ENCODE assay signal across 8 cellular contexts in genomic region chr1:247332901-247333361, GRCh38. TPM values are rescaled to one million over a fixed set of nuclear protein-coding genes. Genes with fewer than 3 reads are reported as not detected.
A peak's percentile ranks its signal among the peaks of the same experiment; 100 is the strongest.
DNase-seq lines count a peak whose midpoint lies in the region; ATAC-seq, FAIRE-seq and TF ChIP-seq lines count a peak whose summit lies in the region.

No MANE protein-coding gene starts in this region.

- peak overlapping the region; percentile 86 to 92 for H3K4me2 ChIP-seq in H1 (ENCODE audit: insufficient read depth in 1 of 2, low read depth in 2 of 2, low read length in 2 of 2)

- H2AFZ ChIP-seq in H1 (ENCODE audit: low read length) = no peak overlapping the region

- no peak overlapping the region for H2BK12ac ChIP-seq in H1 (ENCODE audit: low read depth, low read length)

- TF ChIP-seq CTCF in Panc1 (IDR thresholded peaks at IDR 0.05) (no peak), H1 (IDR thresholded peaks at IDR 0.05; ENCODE audit: control extremely low read depth in 1 of 3, insufficient read depth in 1 of 3, low read depth in 1 of 3, low read length in 3 of 3) (no peak), omental fat pad (IDR thresholded peaks at IDR 0.05) (no peak)

- H3K56ac ChIP-seq in H1 (replicated peaks; ENCODE audit: insufficient read length, low read depth, low read length) = no peak overlapping the region

- DNase-seq in T-helper 1 cell = no peak
- DNase-seq in Panc1 (ENCODE audit: low read depth, low spot score) = no peak
- DNase-seq in H1 (ENCODE audit: low read depth in 1 of 2, low spot score in 2 of 2) = no peak
- peak; percentile 37 for DNase-seq in urothelium cell line (ENCODE audit: low spot score)
- no peak for DNase-seq in omental fat pad (ENCODE audit: low spot score)
- no peak for DNase-seq in SK-N-DZ (ENCODE audit: low spot score)

- 33% methylated on average over 13 of the region's 13 CpGs; no CpG with 5 or more reads in 1 of the 2 experiments for WGBS in H1 (ENCODE audit: extremely low coverage in 1 of 2, insufficient coverage in 1 of 2, insufficient read length in 1 of 2, insufficient replicate concordance in 2 of 2, low coverage in 1 of 2, low lambda C conversion rate in 2 of 2, missing lambda C conversion rate in 1 of 2), 2 experiments

- no peak overlapping the region for H2BK15ac ChIP-seq in H1 (ENCODE audit: low read length)

- H3K9ac ChIP-seq in H1 (replicated peaks in 1 of 4; ENCODE audit: extremely low read depth in 1 of 4, low read depth in 3 of 4, low read length in 3 of 4) = peak overlapping the region in 3 of 4 experiments; percentile 77 to 88 (median 86); a peak in 6 of 7 replicates

- no peak for TF ChIP-seq EP300 in H1 (IDR thresholded peaks at IDR 0.05; ENCODE audit: borderline replicate concordance in 1 of 2, low read depth in 2 of 2, low read length in 2 of 2)

- peaks cover 15 to 47% of the 10 kb centered on the region in 2 experiments for H4K20me1 ChIP-seq in H1 (replicated peaks in 1 of 2; ENCODE audit: control insufficient read depth in 1 of 2, insufficient read depth in 2 of 2, low read length in 2 of 2)

- peak overlapping the region; percentile 69 for H3K4me3 Mint-ChIP-seq in T-helper 1 cell treated with Interleukin-12 subunit alpha and Interleukin-12 subunit beta and Interleukin-4 antibody, amounts not matched to agents 30 μg/mL and 1 μg/mL, for 36 hours

- no peak overlapping the region for H4K8ac ChIP-seq in H1 (ENCODE audit: extremely low read depth, insufficient read depth, low read length)

- no peak overlapping the region for H2BK5ac ChIP-seq in H1 (ENCODE audit: low read depth, low read length)

- H3K27ac Mint-ChIP-seq in T-helper 1 cell treated with Interleukin-12 subunit alpha and Interleukin-12 subunit beta and Interleukin-4 antibody, amounts not matched to agents 30 μg/mL and 1 μg/mL, for 36 hours = no peak overlapping the region

- H3K18ac ChIP-seq in H1 (ENCODE audit: extremely low read depth, low read length) = no peak overlapping the region; the same call in 1 of the 2 replicates

- no peak overlapping the region for H2AK5ac ChIP-seq in H1 (ENCODE audit: low read depth, low read length)

- peak overlapping the region; percentile 65 to 91 for H3K4me3 ChIP-seq in Panc1 (ENCODE audit: low read depth in 2 of 2, low read length in 2 of 2)
- peak overlapping the region; percentile 83 to 94 (median 88) for H3K4me3 ChIP-seq in H1 (ENCODE audit: extremely low read depth in 1 of 4, insufficient read depth in 2 of 4, low read depth in 3 of 4, low read length in 4 of 4)
- peak overlapping the region; percentile 75 for H3K4me3 ChIP-seq in mononuclear cell (ENCODE audit: low read length)

- no peaks in the 10 kb centered on the region for H3K9me3 ChIP-seq in Panc1 (ENCODE audit: control insufficient read depth, insufficient read depth, low read depth, low read length)
- H3K9me3 ChIP-seq in H1 (ENCODE audit: insufficient read depth in 2 of 2, low read depth in 1 of 2, low read length in 1 of 2) = no peaks in the 10 kb centered on the region
- H3K9me3 ChIP-seq in mononuclear cell (ENCODE audit: low read depth, low read length) = no peaks in the 10 kb centered on the region

- POLR2A ChIA-PET in Panc1 (lab: Charles Lee) (interaction anchor here (0.7 kb wide), 1 partner anchor 18 kb away, joined by 3 read pairs; no protein-coding TSS in a partner anchor), H1 (lab: Charles Lee; ENCODE audit: partially characterized antibody) (interaction anchor here (0.6 to 6.0 kb wide), 14 partner anchors 8 to 173 kb away, joined by 3 to 53 read pairs (median 4); no protein-coding TSS in a partner anchor)

- no peaks in the 10 kb centered on the region for H3K27me3 ChIP-seq in Panc1 (ENCODE audit: control insufficient read depth, insufficient read depth, low read length)
- H3K27me3 ChIP-seq in H1 (replicated peaks in 1 of 4; ENCODE audit: control insufficient read depth in 3 of 4, extremely low read depth in 1 of 4, insufficient read depth in 3 of 4, low read length in 3 of 4) = no peaks in the 10 kb centered on the region
- H3K27me3 ChIP-seq in mononuclear cell (ENCODE audit: insufficient read depth, low read length) = no peaks in the 10 kb centered on the region

- peaks cover 9% of the 10 kb centered on the region for H3K23me2 ChIP-seq in H1 (ENCODE audit: low read depth, low read length)

- peaks cover 4% of the 10 kb centered on the region for H3K36me3 ChIP-seq in Panc1 (ENCODE audit: control insufficient read depth, insufficient read depth, low read length)
- H3K36me3 ChIP-seq in H1 (ENCODE audit: control insufficient read depth in 2 of 4, insufficient read depth in 4 of 4, low read length in 3 of 4) = peaks cover 15 to 22% (median 20%) of the 10 kb centered on the region in 4 experiments; a peak in 7 of 8 replicates

- H3K27ac ChIP-seq in Panc1 (ENCODE audit: low read length) (peak overlapping the region; percentile 80), H1 (ENCODE audit: low read depth, low read length) (no peak overlapping the region)

- H3K79me2 ChIP-seq in H1 (ENCODE audit: control insufficient read depth in 1 of 2, insufficient read depth in 2 of 2, low read length in 2 of 2) = peaks cover 10 to 84% of the 10 kb centered on the region in 2 experiments

- FAIRE-seq in H1 (lab: Jason Lieb, UNC) = no peak
- FAIRE-seq in urothelium cell line (lab: Jason Lieb, UNC) = no peak

- no peak overlapping the region for H4K5ac ChIP-seq in H1 (ENCODE audit: insufficient read length, low read depth, low read length)

- H3K14ac ChIP-seq in H1 (ENCODE audit: insufficient read length) = no peak overlapping the region

- BruUV-seq in Panc1 (replicated peaks; lab: Mats Ljungman, UMichigan) = no TSS peak

- peaks cover 2% of the 10 kb centered on the region for H3K36me3 Mint-ChIP-seq in T-helper 1 cell treated with Interleukin-12 subunit alpha and Interleukin-12 subunit beta and Interleukin-4 antibody, amounts not matched to agents 30 μg/mL and 1 μg/mL, for 36 hours (ENCODE audit: low read depth)

- no peak overlapping the region for H2BK120ac ChIP-seq in H1 (replicated peaks; ENCODE audit: low read depth, low read length)

- H3K4ac ChIP-seq in H1 (replicated peaks; ENCODE audit: insufficient read length, low read depth, low read length) = no peak overlapping the region

- no peak overlapping the region for H2BK20ac ChIP-seq in H1 (ENCODE audit: low read length)

- in situ Hi-C loops in Panc1 (cut with HindIII; ENCODE audit: low pct_unique_long_range_greater_than_20kb, low sequenced_read_pairs) = no loop called here

- peaks cover 30% of the 10 kb centered on the region; the same call in 1 of the 2 replicates for H3K79me1 ChIP-seq in H1 (ENCODE audit: low read depth, low read length)

- H3K9me3 Mint-ChIP-seq in T-helper 1 cell treated with Interleukin-12 subunit alpha and Interleukin-12 subunit beta and Interleukin-4 antibody, amounts not matched to agents 30 μg/mL and 1 μg/mL, for 36 hours = no peaks in the 10 kb centered on the region

- no peak overlapping the region for H3K23ac ChIP-seq in H1 (ENCODE audit: insufficient read length)

- intact Hi-C loops in Panc1 (cut with micrococcal nuclease; ENCODE audit: unreplicated experiment) = loop anchor here (10.0 kb wide), 1 partner anchor 118 kb away; no protein-coding TSS in a partner anchor

- H3K27me3 Mint-ChIP-seq in T-helper 1 cell treated with Interleukin-12 subunit alpha and Interleukin-12 subunit beta and Interleukin-4 antibody, amounts not matched to agents 30 μg/mL and 1 μg/mL, for 36 hours (ENCODE audit: low read depth) = peaks cover 12% of the 10 kb centered on the region

- CTCF ChIA-PET in Panc1 (lab: Charles Lee) (no interaction called here), H1 (lab: Charles Lee; ENCODE audit: partially characterized antibody) (interaction anchor here (0.8 to 2.6 kb wide), 5 partner anchors 15 to 57 kb away, joined by 3 to 9 read pairs (median 4); no protein-coding TSS in a partner anchor)

- no peak for TF ChIP-seq POLR2A in H1 (IDR thresholded peaks at IDR 0.05; ENCODE audit: control extremely low read depth in 1 of 2, low read depth in 2 of 2, low read length in 2 of 2)

- ATAC-seq in Panc1 (no peak), omental fat pad (ENCODE audit: low FRiP score) (no peak)

- H3K4me1 ChIP-seq in Panc1 (ENCODE audit: control insufficient read depth, insufficient read depth, low read length) (peaks cover 19% of the 10 kb centered on the region), H1 (replicated peaks in 1 of 4; ENCODE audit: control insufficient read depth in 3 of 4, insufficient read depth in 4 of 4, low read length in 3 of 4) (peaks cover 19 to 46% (median 29%) of the 10 kb centered on the region in 4 experiments), mononuclear cell (ENCODE audit: insufficient read depth, low read length) (peaks cover 26% of the 10 kb centered on the region)

- no peak for TF ChIP-seq RAD21 in H1 (IDR thresholded peaks at IDR 0.05 in 1 of 2, conservative IDR thresholded peaks at IDR 0.05 in 1 of 2; ENCODE audit: low read depth in 2 of 2, low read length in 2 of 2)

- no peak overlapping the region for H4K91ac ChIP-seq in H1 (replicated peaks; ENCODE audit: insufficient read length, low read length)

- H3K4me1 Mint-ChIP-seq in T-helper 1 cell treated with Interleukin-12 subunit alpha and Interleukin-12 subunit beta and Interleukin-4 antibody, amounts not matched to agents 30 μg/mL and 1 μg/mL, for 36 hours (ENCODE audit: low read depth) = peaks cover 8% of the 10 kb centered on the region

TF ChIP-seq in H1, 55 proteins besides CTCF, POLR2A, EP300 and RAD21 (continues in another document):
- TF ChIP-seq POU5F1 (IDR thresholded peaks at IDR 0.05; ENCODE audit: low read depth, low read length) = no peak
- TF ChIP-seq SAP30 (IDR thresholded peaks at IDR 0.05; ENCODE audit: insufficient read depth, insufficient replicate concordance, low read length) = no peak
- no peak for TF ChIP-seq CBX5 (IDR thresholded peaks at IDR 0.05; ENCODE audit: low read depth, low read length)
- TF ChIP-seq RXRA (IDR thresholded peaks at IDR 0.05; ENCODE audit: insufficient read depth, low read depth, low read length) = no peak
- TF ChIP-seq POLR2AphosphoS5 (IDR thresholded peaks at IDR 0.05; ENCODE audit: low read depth, low read length) = 0 out of 2 replicates have a peak, but pooled peaks have one; percentile 14

RNA-seq across cellular contexts. Expression of gene ZNF496, which starts 1.3 kb away (rescaled TPM):
- total RNA-seq in Panc1 (2021; ENCODE audit: unreplicated experiment) = 21.4 TPM
- 22.3 TPM for polyA plus RNA-seq in Panc1 (2012; ENCODE audit: insufficient read length)
- 64.2 and 71.4 TPM in 2 replicates for total RNA-seq in H1 (2021; fragmentation: NEBNext Ultra II Directional; extraction: Animal tissue kit (Norgen Biotek cat#: 25700))
- 27.9 and 37.9 TPM in 2 replicates for polyA plus RNA-seq in H1 (2011; rRNA removed)
- 42.8 TPM for polyA plus RNA-seq in H1 (2011; cell fraction: cytosol; rRNA removed)
- 51.4 TPM for polyA plus RNA-seq in H1 (2011; cell fraction: nucleus; rRNA removed)
- polyA plus RNA-seq in H1 (2012, experiment 1 of 2) = 31.0 to 41.1 TPM (median 37.4 TPM) in 4 replicates
- polyA plus RNA-seq in H1 (2012, experiment 2 of 2) = 31.9 TPM
- polyA plus RNA-seq in H1 (2013, experiment 1 of 2) = 25.3 TPM
- polyA plus RNA-seq in H1 (2013, experiment 2 of 2) = 25.6 TPM
- 67.6 and 73.6 TPM in 2 replicates for polyA minus RNA-seq in H1 (2011; rRNA and poly(A)+ RNA removed)
- polyA minus RNA-seq in H1 (2011; cell fraction: cytosol; rRNA and poly(A)+ RNA removed) = 49.5 TPM
- polyA minus RNA-seq in H1 (2011; cell fraction: nucleus; rRNA and poly(A)+ RNA removed) = 46.4 TPM
- total RNA-seq in mononuclear cell = 13.1 TPM
- 10 to 100 TPM; 18.8 to 31.5 (median 26.6) TPM for total RNA-seq in omental fat pad
- polyA plus RNA-seq in SK-N-DZ (2014; cell fraction: cytosol; rRNA removed) = 47.5 and 50.3 TPM in 2 replicates
- 27.0 and 44.1 TPM in 2 replicates for polyA plus RNA-seq in SK-N-DZ (2014; cell fraction: nucleus; rRNA removed)
